24 cellular contexts compared by ENCODE assay signal in genomic region chr12:127613056-127613455, GRCh38.
DNase-seq lines count a peak whose midpoint lies in the region; ATAC-seq and TF ChIP-seq lines count a peak whose summit lies in the region.
"Had no signal": no experiment of that assay in that cellular context is flagged by ENCODE, and none has a peak within 500 bp of the region (broad histone marks: within the 10 kb centered on the region; RNA-seq: fewer than 3 reads in every experiment).

No MANE protein-coding gene starts in this region.

- H3K9me3 ChIP-seq in IMR-90 (ENCODE audit: control insufficient read depth, insufficient read depth, low read length) (no peaks in the 10 kb centered on the region; the same call in 1 of the 2 replicates), adipocyte (ENCODE audit: control insufficient read depth, low read length) (no peaks in the 10 kb centered on the region), stomach (no peaks in the 10 kb centered on the region), HAP-1 (no peaks in the 10 kb centered on the region)
- H3K9me3 ChIP-seq: A549; BLaER1 treated with 17β-estradiol and CSF1 and Interleukin-3, amounts not matched to agents 10 nM and 100 nM had no signal

- no peaks in the 10 kb centered on the region for H4K20me1 ChIP-seq in IMR-90 (ENCODE audit: insufficient read depth, low read length)
- H4K20me1 ChIP-seq: BLaER1 treated with 17β-estradiol and CSF1 and Interleukin-3, amounts not matched to agents 10 nM and 100 nM had no signal

- H3K9me1 ChIP-seq in IMR-90 (ENCODE audit: insufficient read depth, low read length), result no peaks in the 10 kb centered on the region

- DNase-seq in IMR-90 (peak; percentile 8), adipocyte (ENCODE audit: low read depth) (peak; percentile 3), brain microvascular endothelial cell (peak; percentile 63), stomach (peak; percentile 67), HAP-1 (ENCODE audit: low spot score in 2 of 2) (no peak), NCI-H82 treated with DMSO at 0.1 percent for 48 hours (lab: John Stamatoyannopoulos, UW; ENCODE audit: unreplicated experiment) (no peak)
- DNase-seq: AML-193; CD4-positive, alpha-beta T cell; H9; HFFc6; Karpas-422; NCI-H1105; NCI-H1436 treated with DMSO at 0.1 percent for 48 hours; NCI-H187 treated with DMSO at 0.1 percent for 48 hours; NCI-H526; NCI-H82; SIG-M5 had no signal

- in situ Hi-C loops in IMR-90 (cut with MboI; ENCODE audit: low sequenced_read_pairs), result no loop called here
- in situ Hi-C loops in brain microvascular endothelial cell (cut with HindIII; ENCODE audit: low pct_ligation_motif_present, low sequenced_read_pairs), result no loop called here
- in situ Hi-C loops in HAP-1 (cut with MboI; ENCODE audit: low sequenced_read_pairs), result no loop called here

- no peak overlapping the region for H3K27ac ChIP-seq in IMR-90 (ENCODE audit: insufficient read depth, low read length)
- H3K27ac ChIP-seq in brain microvascular endothelial cell, result no peak overlapping the region
- H3K27ac ChIP-seq in stomach, result peak overlapping the region in 4 of 5 donors; percentile 33 to 62 (median 47)
- H3K27ac ChIP-seq: A549; BLaER1 treated with 17β-estradiol and CSF1 and Interleukin-3, amounts not matched to agents 10 nM and 100 nM; SK-N-MC had no signal

- CTCF ChIA-PET in IMR-90 (lab: Yijun Ruan, JAX), result no interaction called here

- no peak for TF ChIP-seq EP300 in stomach (IDR thresholded peaks at IDR 0.05)

- H2AK9ac ChIP-seq in IMR-90 (replicated peaks; ENCODE audit: low read depth, low read length, poor library complexity), result no peak overlapping the region

- ATAC-seq in IMR-90 (ENCODE audit: low read depth) (no peak), HG02884 (IDR thresholded peaks at IDR 0.05; ENCODE audit: unreplicated experiment) (no peak), HG03457 (IDR thresholded peaks at IDR 0.05; ENCODE audit: unreplicated experiment) (no peak)
- ATAC-seq: A549, GM23338, Panc1 had no signal

- POLR2A ChIA-PET in IMR-90 (lab: Charles Lee; ENCODE audit: unreplicated experiment), result no interaction called here

- H2AK5ac ChIP-seq in IMR-90 (ENCODE audit: low read depth, low read length), result no peak overlapping the region

- WGBS in IMR-90 (ENCODE audit: extremely low coverage in 2 of 2, insufficient read length in 1 of 2), 2 experiments, result 18% methylated on average over 3 of the region's 5 CpGs; no CpG with 5 or more reads in 1 of the 2 experiments
- WGBS in stomach, 5 donors, result 30 to 58% (median 42%) methylated on average over 5 of the region's 5 CpGs

- no peak overlapping the region for H3K18ac ChIP-seq in IMR-90 (ENCODE audit: low read depth, low read length)

- H3K14ac ChIP-seq in IMR-90 (replicated peaks; ENCODE audit: low read depth, low read length), result no peak overlapping the region

- H3K36me3 ChIP-seq in IMR-90 (ENCODE audit: control insufficient read depth, insufficient read depth, low read length) (no peaks in the 10 kb centered on the region), adipocyte (ENCODE audit: control insufficient read depth, insufficient read depth, low read length, severe bottlenecking) (no peaks in the 10 kb centered on the region), brain microvascular endothelial cell (replicated peaks) (no peaks in the 10 kb centered on the region), stomach (no peaks in the 10 kb centered on the region), HAP-1 (replicated peaks) (no peaks in the 10 kb centered on the region)
- H3K36me3 ChIP-seq: BLaER1 treated with 17β-estradiol and CSF1 and Interleukin-3, amounts not matched to agents 10 nM and 100 nM had no signal

- TF ChIP-seq RAD21 in IMR-90 (IDR thresholded peaks at IDR 0.05; ENCODE audit: low read length), result no peak

- TF ChIP-seq POLR2A in IMR-90 (IDR thresholded peaks at IDR 0.05; ENCODE audit: low read depth, low read length) (no peak), stomach (IDR thresholded peaks at IDR 0.05) (no peak)

- H2BK20ac ChIP-seq in IMR-90 (ENCODE audit: low read depth, low read length), result no peak overlapping the region

- no peak overlapping the region for H3K4me3 ChIP-seq in IMR-90 (ENCODE audit: insufficient read depth, low read depth, low read length)
- H3K4me3 ChIP-seq in adipocyte (ENCODE audit: low read length), result no peak overlapping the region
- H3K4me3 ChIP-seq in brain microvascular endothelial cell (ENCODE audit: low read depth, low read length), result no peak overlapping the region
- no peak overlapping the region for H3K4me3 ChIP-seq in stomach
- no peak overlapping the region for H3K4me3 ChIP-seq in HAP-1
- H3K4me3 ChIP-seq: A549; BLaER1 treated with 17β-estradiol and CSF1 and Interleukin-3, amounts not matched to agents 10 nM and 100 nM; GM23338; SK-N-MC had no signal

- BruUV-seq in IMR-90 (replicated peaks; lab: Mats Ljungman, UMichigan), result no TSS peak

- no peak overlapping the region for H3K4me2 ChIP-seq in IMR-90 (ENCODE audit: low read depth, low read length)
- H3K4me2 ChIP-seq: A549; BLaER1 treated with 17β-estradiol and CSF1 and Interleukin-3, amounts not matched to agents 10 nM and 100 nM; GM23338 had no signal

- no peak overlapping the region for H3K4ac ChIP-seq in IMR-90 (ENCODE audit: low read depth, low read length)

- no peak overlapping the region for H2BK120ac ChIP-seq in IMR-90 (ENCODE audit: low read depth, low read length)

- no peaks in the 10 kb centered on the region for H3K79me1 ChIP-seq in IMR-90 (ENCODE audit: low read depth in 1 of 2, low read length in 2 of 2)

- no peak overlapping the region for H2AFZ ChIP-seq in IMR-90 (replicated peaks; ENCODE audit: low read length, poor library complexity)
- H2AFZ ChIP-seq: GM23338 had no signal

- TF ChIP-seq CTCF in IMR-90 (conservative IDR thresholded peaks at IDR 0.05; ENCODE audit: low read depth, low read length), result no peak
- no peak for TF ChIP-seq CTCF in brain microvascular endothelial cell (IDR thresholded peaks at IDR 0.05; ENCODE audit: low read depth, low read length, missing control alignments)
- no peak for TF ChIP-seq CTCF in stomach (IDR thresholded peaks at IDR 0.05)

- no peak overlapping the region for H4K91ac ChIP-seq in IMR-90 (ENCODE audit: insufficient read depth, low read depth, low read length)

- dilution Hi-C loops in IMR-90 (cut with HindIII; ENCODE audit: low sequenced_read_pairs, unreplicated experiment), result no loop called here

- H3K9ac ChIP-seq in IMR-90 (ENCODE audit: low read depth, low read length) (no peak overlapping the region), adipocyte (ENCODE audit: low read length) (no peak overlapping the region)
- H3K9ac ChIP-seq: BLaER1 treated with 17β-estradiol and CSF1 and Interleukin-3, amounts not matched to agents 10 nM and 100 nM had no signal

- H4K5ac ChIP-seq in IMR-90 (ENCODE audit: low read depth, low read length), result no peak overlapping the region

- intact Hi-C loops in IMR-90 (cut with micrococcal nuclease) (no loop called here), stomach (cut with DNase I; ENCODE audit: low total_unique reads) (no loop called here)

- H3K23ac ChIP-seq in IMR-90 (ENCODE audit: low read depth, low read length), result no peak overlapping the region

- no peaks in the 10 kb centered on the region for H3K27me3 ChIP-seq in IMR-90 (ENCODE audit: control insufficient read depth, insufficient read depth, low read length)
- no peaks in the 10 kb centered on the region for H3K27me3 ChIP-seq in adipocyte (replicated peaks; ENCODE audit: control insufficient read depth, insufficient read depth, low read length)
- H3K27me3 ChIP-seq in brain microvascular endothelial cell (replicated peaks), result no peaks in the 10 kb centered on the region
- H3K27me3 ChIP-seq in stomach, result no peaks in the 10 kb centered on the region
- H3K27me3 ChIP-seq in HAP-1 (ENCODE audit: low read depth), result no peaks in the 10 kb centered on the region
- H3K27me3 ChIP-seq: BLaER1 treated with 17β-estradiol and CSF1 and Interleukin-3, amounts not matched to agents 10 nM and 100 nM had no signal

- H3K4me1 ChIP-seq in IMR-90 (ENCODE audit: control insufficient read depth, insufficient read depth, low read length) (no peaks in the 10 kb centered on the region), adipocyte (ENCODE audit: control insufficient read depth, insufficient read depth, low read length) (no peaks in the 10 kb centered on the region), stomach (no peaks in the 10 kb centered on the region), HAP-1 (no peaks in the 10 kb centered on the region)
- H3K4me1 ChIP-seq: A549 had no signal

- no peak overlapping the region for H3K56ac ChIP-seq in IMR-90 (ENCODE audit: extremely low read depth, insufficient read depth, low read length)

- no peak overlapping the region for H2BK5ac ChIP-seq in IMR-90 (ENCODE audit: low read depth, low read length, poor library complexity, severe bottlenecking)

- no peak overlapping the region for H2BK15ac ChIP-seq in IMR-90 (ENCODE audit: low read depth, low read length)

- no peak overlapping the region for H4K8ac ChIP-seq in IMR-90 (ENCODE audit: low read depth in 2 of 2, low read length in 2 of 2)

TF ChIP-seq in IMR-90, 13 proteins besides CTCF, POLR2A, EP300 and RAD21:
- no peak for TF ChIP-seq SMC3 (IDR thresholded peaks at IDR 0.05; ENCODE audit: low read depth, low read length)
- TF ChIP-seq RFX5 (IDR thresholded peaks at IDR 0.05; ENCODE audit: low read depth, low read length), result no peak
- TF ChIP-seq ELK1 (IDR thresholded peaks at IDR 0.05; ENCODE audit: borderline replicate concordance, low read depth, low read length), result no peak
- TF ChIP-seq CEBPB (IDR thresholded peaks at IDR 0.05; ENCODE audit: low read depth, low read length), result no peak

Comparison
In these comparisons a context has a peak if more than half of its experiments do, and no peak if none do; other contexts are left out.
1. DNase-seq: peak in IMR-90 (single experiment), adipocyte (single experiment), brain microvascular endothelial cell (single experiment) and stomach (single experiment); none in HAP-1 (0 of 2) and NCI-H82 treated with DMSO at 0.1 percent for 48 hours (single experiment).
2. H3K27ac ChIP-seq: peak in stomach (4 of 5); none in IMR-90 (single experiment) and brain microvascular endothelial cell (single experiment).